In the genomic region with DNA sequence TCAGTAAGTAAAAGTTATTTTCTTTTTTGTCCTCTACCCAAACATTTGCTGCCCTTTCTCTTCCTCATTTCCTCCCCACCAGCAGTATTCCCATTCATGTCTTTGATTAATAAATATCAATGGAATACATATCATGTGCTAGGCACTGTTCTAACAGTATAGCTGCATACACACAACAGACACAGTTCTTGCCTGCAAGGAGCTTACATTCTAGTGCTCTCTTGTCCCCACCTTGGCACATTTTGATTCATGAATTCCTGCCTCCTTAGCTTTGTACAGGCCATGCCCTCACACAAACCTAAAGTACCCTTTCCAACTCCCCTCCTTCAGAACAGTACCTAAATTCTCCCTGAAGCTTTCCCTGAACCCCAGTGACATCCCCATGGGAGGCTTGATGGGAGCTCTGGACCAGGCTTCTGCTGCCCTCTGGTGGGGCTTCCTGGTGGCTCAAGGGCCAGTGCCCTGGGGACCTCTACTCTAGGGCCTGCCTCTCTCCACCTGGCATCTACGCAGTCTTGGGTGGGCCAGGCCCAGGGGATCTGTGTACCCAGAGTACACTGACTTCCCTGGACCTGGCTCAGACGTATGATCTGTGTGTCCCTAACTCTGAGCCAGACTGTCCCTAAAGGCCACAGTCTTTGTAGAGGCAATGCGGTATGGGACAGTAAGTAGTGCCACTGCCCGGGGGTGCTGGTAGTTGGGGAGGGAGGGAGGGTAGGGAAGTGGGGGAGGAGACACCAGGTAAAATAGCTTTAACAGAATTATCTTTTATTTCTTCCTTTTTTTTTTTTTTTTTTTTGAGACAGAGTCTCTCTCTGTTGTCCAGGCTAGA, we compare ENCODE assay signal across 8 cellular contexts. TPM values are rescaled to one million over a fixed set of nuclear protein-coding genes. Genes with fewer than 3 reads are reported as not detected.
DNase-seq lines count a peak whose midpoint lies in the region; ATAC-seq, FAIRE-seq and TF ChIP-seq lines count a peak whose summit lies in the region.

No MANE protein-coding gene starts in this region.

- no peaks in the 10 kb centered on the region for H3K27me3 ChIP-seq in KMS-11 (ENCODE audit: insufficient read depth, low read depth)
- no peaks in the 10 kb centered on the region for H3K27me3 ChIP-seq in SU-DHL-6 (ENCODE audit: low read length)
- no peaks in the 10 kb centered on the region for H3K27me3 ChIP-seq in bronchial epithelial cell (ENCODE audit: control insufficient read depth, insufficient read depth, low read length)

- DNase-seq in DMS53 treated with DMSO at 0.1 percent for 48 hours (lab: John Stamatoyannopoulos, UW; ENCODE audit: unreplicated experiment) (peak; percentile 46), bronchial epithelial cell (ENCODE audit: low read depth) (peak; percentile 42), left colon (peak; percentile 40 to 82)
- DNase-seq in stimulated activated CD8-positive, alpha-beta memory T cell treated with anti-CD3 and anti-CD28 coated beads, Interleukin-2, amount 100 ng/mL, for 48 hours (ENCODE audit: low read depth in 2 of 2): peak; percentile 52 to 55

- intact Hi-C loops in left colon (cut with DNase I, micrococcal nuclease): loop anchor here (5.0 to 10.0 kb wide), 3 partner anchors 119 to 239 kb away; no protein-coding TSS in a partner anchor

- H3K9ac ChIP-seq in KMS-11: no peak overlapping the region
- H3K9ac ChIP-seq in SU-DHL-6 (ENCODE audit: low read length): no peak overlapping the region

- H3K36me3 ChIP-seq in KMS-11 (ENCODE audit: insufficient read depth): no peaks in the 10 kb centered on the region
- no peaks in the 10 kb centered on the region for H3K36me3 ChIP-seq in SU-DHL-6 (ENCODE audit: low read length)
- no peaks in the 10 kb centered on the region for H3K36me3 ChIP-seq in bronchial epithelial cell (ENCODE audit: control insufficient read depth, insufficient read depth, low read length)

- no peaks in the 10 kb centered on the region for H3K9me3 ChIP-seq in SU-DHL-6 (ENCODE audit: insufficient read depth, low read length)

- H3K79me2 ChIP-seq in KMS-11 (ENCODE audit: insufficient read depth, low read depth) (no peaks in the 10 kb centered on the region), SU-DHL-6 (ENCODE audit: insufficient read depth, low read length) (no peaks in the 10 kb centered on the region)

- H2AFZ ChIP-seq in KMS-11 (ENCODE audit: low read depth) (no peak overlapping the region), SU-DHL-6 (ENCODE audit: low read depth, low read length, severe bottlenecking) (no peak overlapping the region)

- no peak overlapping the region for H3K4me2 ChIP-seq in KMS-11
- H3K4me2 ChIP-seq in SU-DHL-6 (ENCODE audit: low read depth, low read length, poor library complexity, severe bottlenecking): no peak overlapping the region

- H3K4me3 ChIP-seq in KMS-11 (IDR thresholded peaks at IDR 0.05; ENCODE audit: insufficient read depth, low read depth, low read length) (no peak overlapping the region), SU-DHL-6 (ENCODE audit: insufficient read depth, low read length, poor library complexity, severe bottlenecking) (no peak overlapping the region), bronchial epithelial cell (ENCODE audit: low read depth, low read length) (no peak overlapping the region)

- no peaks in the 10 kb centered on the region for H3K4me1 ChIP-seq in KMS-11 (ENCODE audit: low read depth, poor library complexity, severe bottlenecking)

- no peaks in the 10 kb centered on the region for H3K9me2 ChIP-seq in SU-DHL-6 (replicated peaks; ENCODE audit: insufficient read depth, low read length)

- H3K27ac ChIP-seq in KMS-11 (no peak overlapping the region), SU-DHL-6 (ENCODE audit: low read depth, low read length) (no peak overlapping the region)

- peak; percentile 91 for TF ChIP-seq CTCF in KMS-11 (conservative IDR thresholded peaks at IDR 0.05; ENCODE audit: low read depth, low read length)
- TF ChIP-seq CTCF in SU-DHL-6 (IDR thresholded peaks at IDR 0.05; ENCODE audit: insufficient read depth, low read length, poor library complexity, severe bottlenecking): peak; percentile 71
- peak; percentile 93 for TF ChIP-seq CTCF in bronchial epithelial cell (IDR thresholded peaks at IDR 0.05; ENCODE audit: insufficient read depth, low read length, severe bottlenecking)

- no peaks in the 10 kb centered on the region for H3F3A ChIP-seq in SU-DHL-6 (ENCODE audit: insufficient read depth)

- no peak for FAIRE-seq in bronchial epithelial cell (lab: Jason Lieb, UNC)

- ATAC-seq in GM19395 (IDR thresholded peaks at IDR 0.05; ENCODE audit: unreplicated experiment): peak; percentile 72
- peak; percentile 97 for ATAC-seq in left colon
- ATAC-seq in HG03354 (IDR thresholded peaks at IDR 0.05; ENCODE audit: poor library complexity, severe bottlenecking, unreplicated experiment): no peak

- no peaks in the 10 kb centered on the region for H4K20me1 ChIP-seq in KMS-11 (ENCODE audit: insufficient read depth)
- H4K20me1 ChIP-seq in SU-DHL-6 (ENCODE audit: low read depth, low read length): no peaks in the 10 kb centered on the region

RNA-seq across cellular contexts. Expression of gene RPS13, which starts 14.1 kb away (rescaled TPM):
- total RNA-seq in bronchial epithelial cell: 1,001 and 1,111 TPM in 2 replicates
- 100 to 1,000 TPM; 635 to 695 TPM for total RNA-seq in left colon

RNA-seq across cellular contexts. Expression of gene PLEKHA7, which starts 49.2 kb away (rescaled TPM):
- total RNA-seq in bronchial epithelial cell (2.4 and 6.4 TPM in 2 replicates), left colon (100 to 1,000 TPM in 1 of 2 donors, 10 to 100 TPM in 1; 81.3 to 110 TPM)

Comparison
In these comparisons a context has a peak if more than half of its experiments do, and no peak if none do; other contexts are left out.
1. RNA of gene PLEKHA7, which starts 49.2 kb away (total RNA-seq): 81.3 to 110 TPM in left colon; 2.4 to 6.4 TPM in bronchial epithelial cell; every median in the first group is over 10 times any median in the second.
2. Peak in every context shown above with its lines, with median percentiles within 50 percentile points of each other: DNase-seq and CTCF ChIP-seq.